Comparison of ENCODE assay signal across 8 cellular contexts in the genomic region with DNA sequence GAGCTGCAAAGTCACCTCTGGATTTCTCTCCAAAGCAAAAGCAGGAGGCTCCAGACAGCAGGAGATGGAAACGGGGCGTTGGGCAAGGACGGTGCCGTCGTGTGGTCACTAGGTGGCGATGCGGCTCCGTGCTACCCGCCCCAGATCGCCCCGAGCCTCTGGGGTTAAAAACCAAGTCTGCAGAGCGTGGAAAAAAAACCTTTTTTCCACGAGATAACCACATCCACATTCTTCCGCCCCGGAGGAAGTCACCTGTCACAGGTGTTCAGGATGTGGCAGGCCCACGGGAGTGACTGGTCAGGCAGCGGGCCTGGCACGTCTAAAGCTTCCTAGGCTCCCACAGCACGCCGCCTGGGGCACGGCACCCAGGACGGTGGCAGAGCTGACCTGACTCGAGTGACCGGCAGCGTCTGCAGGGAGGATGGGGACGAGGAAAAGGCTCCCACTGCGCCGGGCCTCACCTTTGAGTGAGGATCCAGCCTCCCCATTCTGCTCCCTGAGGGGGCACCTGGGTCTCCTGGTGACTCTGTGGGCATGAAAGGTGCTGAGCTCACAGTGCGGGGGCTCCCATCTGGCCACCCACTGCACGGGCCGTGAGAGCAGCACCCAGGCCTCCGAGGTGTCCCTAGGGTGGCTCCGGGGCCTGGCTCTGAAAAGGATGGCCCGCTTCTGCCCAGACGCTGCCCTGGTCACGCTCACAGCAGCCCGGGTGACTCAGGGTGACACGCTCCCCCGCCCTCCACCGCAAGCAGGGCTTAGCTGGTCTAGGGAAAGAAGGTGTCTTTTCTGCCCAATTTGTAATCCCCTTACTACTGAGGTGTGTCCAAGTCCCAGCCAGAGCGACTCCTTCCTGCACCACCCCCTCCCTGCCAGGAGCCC. TPM values are rescaled to one million over a fixed set of nuclear protein-coding genes. Genes with fewer than 3 reads are reported as not detected.
DNase-seq lines count a peak whose midpoint lies in the region; ATAC-seq and TF ChIP-seq lines count a peak whose summit lies in the region.

No MANE protein-coding gene starts in this region.

- H2BK15ac ChIP-seq in mesendoderm (replicated peaks; ENCODE audit: low read depth), result no peak overlapping the region

- BruUV-seq in A673 (replicated peaks; lab: Mats Ljungman, UMichigan), result no TSS peak

- no peak overlapping the region for H3K27ac ChIP-seq in A673 (ENCODE audit: low read depth, low read length, poor library complexity, severe bottlenecking)
- no peak overlapping the region for H3K27ac ChIP-seq in effector memory CD4-positive, alpha-beta T cell (ENCODE audit: insufficient read depth, low read length, poor library complexity, severe bottlenecking)
- peak overlapping the region; percentile 29 for H3K27ac ChIP-seq in mesendoderm (ENCODE audit: low read depth, low read length)

- DNase-seq in A673 (ENCODE audit: low spot score) (peak; percentile 80), NCI-H82 treated with DMSO at 0.1 percent for 48 hours (lab: John Stamatoyannopoulos, UW; ENCODE audit: unreplicated experiment) (peak; percentile 31), mesendoderm (peak; percentile 87)
- DNase-seq in activated CD8-positive, alpha-beta memory T cell treated with anti-CD3 and anti-CD28 coated beads for 24 hours, result peak; percentile 89
- DNase-seq in effector memory CD4-positive, alpha-beta T cell, result peak; percentile 60 to 69 (median 68)
- DNase-seq in stimulated activated CD8-positive, alpha-beta memory T cell treated with anti-CD3 and anti-CD28 coated beads, Interleukin-15, amount 100 ng/mL, for 48 hours (ENCODE audit: low read depth in 2 of 2), result peak; percentile 62 to 66

- CTCF ChIA-PET in A673 (lab: Charles Lee), result interaction anchor here (0.5 to 2.1 kb wide), 10 partner anchors 53 to 451 kb away, joined by 3 to 15 read pairs (median 4); no protein-coding TSS in a partner anchor

- H3K27me3 ChIP-seq in A673 (replicated peaks; ENCODE audit: insufficient read depth, low read depth, low read length, poor library complexity), result no peaks in the 10 kb centered on the region
- H3K27me3 ChIP-seq in effector memory CD4-positive, alpha-beta T cell (replicated peaks; ENCODE audit: control insufficient read depth, insufficient read depth, low read length, poor library complexity, severe bottlenecking), result no peaks in the 10 kb centered on the region
- no peaks in the 10 kb centered on the region for H3K27me3 ChIP-seq in mesendoderm (ENCODE audit: insufficient read depth, low read length, poor library complexity)

- ATAC-seq in GM18858 (IDR thresholded peaks at IDR 0.05; ENCODE audit: unreplicated experiment), result peak; percentile 44
- ATAC-seq in HG03442 (IDR thresholded peaks at IDR 0.05; ENCODE audit: unreplicated experiment), result peak; percentile 67

- H3K9me3 ChIP-seq in A673 (ENCODE audit: low read depth, low read length, poor library complexity, severe bottlenecking), result no peaks in the 10 kb centered on the region
- no peaks in the 10 kb centered on the region for H3K9me3 ChIP-seq in effector memory CD4-positive, alpha-beta T cell (ENCODE audit: control insufficient read depth, low read length)

- no peak overlapping the region for H2AK5ac ChIP-seq in mesendoderm (ENCODE audit: low read length)

- POLR2A ChIA-PET in A673 (lab: Charles Lee; ENCODE audit: low non-redundant PET), result interaction anchor here (0.6 to 0.7 kb wide), 2 partner anchors 48 to 385 kb away, joined by 3 to 7 read pairs; no protein-coding TSS in a partner anchor

- TF ChIP-seq CTCF in A673 (conservative IDR thresholded peaks at IDR 0.05; ENCODE audit: low read depth, low read length), result peak; percentile 90

- H2BK5ac ChIP-seq in mesendoderm (ENCODE audit: low read length), result no peak overlapping the region

- H3K9ac ChIP-seq in mesendoderm (ENCODE audit: low read length), result peak overlapping the region; percentile 49

- no peak overlapping the region for H3K4ac ChIP-seq in mesendoderm (ENCODE audit: low read depth, low read length)

- peaks cover 3% of the 10 kb centered on the region for H3K79me1 ChIP-seq in mesendoderm (ENCODE audit: low read length)

- H3K4me1 ChIP-seq in A673 (ENCODE audit: insufficient read depth, low read length, poor library complexity, severe bottlenecking) (peaks cover 14% of the 10 kb centered on the region), mesendoderm (ENCODE audit: control insufficient read depth, low read depth, low read length) (peaks cover 14% of the 10 kb centered on the region)
- peaks cover 7% of the 10 kb centered on the region for H3K4me1 ChIP-seq in effector memory CD4-positive, alpha-beta T cell (ENCODE audit: control insufficient read depth, insufficient read depth, low read length, poor library complexity, severe bottlenecking)

- H3K4me2 ChIP-seq in mesendoderm (ENCODE audit: low read length), result no peak overlapping the region

- H4K5ac ChIP-seq in mesendoderm (ENCODE audit: low read length), result no peak overlapping the region

- no peaks in the 10 kb centered on the region for H3K36me3 ChIP-seq in A673 (ENCODE audit: insufficient read depth, low read length, poor library complexity, severe bottlenecking)
- H3K36me3 ChIP-seq in effector memory CD4-positive, alpha-beta T cell (ENCODE audit: control insufficient read depth, insufficient read depth, low read length), result no peaks in the 10 kb centered on the region
- H3K36me3 ChIP-seq in mesendoderm (ENCODE audit: control insufficient read depth, insufficient read depth, low read length), result peaks cover 2% of the 10 kb centered on the region

- H4K8ac ChIP-seq in mesendoderm (ENCODE audit: low read depth, low read length), result no peak overlapping the region

- no peak overlapping the region for H2BK120ac ChIP-seq in mesendoderm (ENCODE audit: low read depth, low read length)

- no peak overlapping the region for H3K4me3 ChIP-seq in A673 (ENCODE audit: low read depth, low read length, poor library complexity, severe bottlenecking)
- no peak overlapping the region for H3K4me3 ChIP-seq in effector memory CD4-positive, alpha-beta T cell (ENCODE audit: insufficient read depth, low read depth, low read length, poor library complexity, severe bottlenecking)
- no peak overlapping the region for H3K4me3 ChIP-seq in mesendoderm (ENCODE audit: low read length)

- no peak overlapping the region for H3K18ac ChIP-seq in mesendoderm (ENCODE audit: low read length)

- H3K79me2 ChIP-seq in mesendoderm (ENCODE audit: control insufficient read depth, insufficient read depth, low read length), result peaks cover 3% of the 10 kb centered on the region

- H3K23ac ChIP-seq in mesendoderm (ENCODE audit: low read length), result no peak overlapping the region

- H3K56ac ChIP-seq in mesendoderm (ENCODE audit: low read length), result peak overlapping the region; percentile 78

- WGBS in mesendoderm (ENCODE audit: extremely low coverage, insufficient coverage, low lambda C conversion rate), result no CpG with 5 or more reads among the region's 41 CpGs

- intact Hi-C loops in A673 (cut with micrococcal nuclease; ENCODE audit: unreplicated experiment), result loop anchor here (1.0 to 2.0 kb wide), 3 partner anchors 170 to 210 kb away; no protein-coding TSS in a partner anchor

RNA-seq across cellular contexts. Expression of a gene that starts 18.7 kb away (rescaled TPM):
- 18.4 and 18.9 TPM in 2 replicates for total RNA-seq in A673 (2021)
- polyA plus RNA-seq in mesendoderm (2013, experiment 1 of 2), result 7.9 TPM
- polyA plus RNA-seq in mesendoderm (2013, experiment 2 of 2), result 7.9 TPM

RNA-seq across cellular contexts. Expression of a gene that starts 35.5 kb away (rescaled TPM):
- 3,928 and 4,273 TPM in 2 replicates for total RNA-seq in A673 (2021)
- 13,565 TPM for polyA plus RNA-seq in mesendoderm (2013, experiment 1 of 2)
- 13,705 TPM for polyA plus RNA-seq in mesendoderm (2013, experiment 2 of 2)

Comparison
In these comparisons a context has a peak if more than half of its experiments do, and no peak if none do; other contexts are left out.
1. DNase-seq: peak in every context shown above with its lines; median percentile 89 in activated CD8-positive, alpha-beta memory T cell treated with anti-CD3 and anti-CD28 coated beads for 24 hours; 87 in mesendoderm; 80 in A673; 68 in effector memory CD4-positive, alpha-beta T cell; 64 in stimulated activated CD8-positive, alpha-beta memory T cell treated with anti-CD3 and anti-CD28 coated beads, Interleukin-15, amount 100 ng/mL, for 48 hours; 31 in NCI-H82 treated with DMSO at 0.1 percent for 48 hours.